In genomic region chr13:113001251-113002140, GRCh38 we compare ENCODE assay signal across 9 cellular contexts. TPM values are rescaled to one million over a fixed set of nuclear protein-coding genes. Genes with fewer than 3 reads are reported as not detected.
DNase-seq lines count a peak whose midpoint lies in the region; ATAC-seq and TF ChIP-seq lines count a peak whose summit lies in the region.
"Had no signal": no experiment of that assay in that cellular context is flagged by ENCODE, and none has a peak within 500 bp of the region (broad histone marks: within the 10 kb centered on the region; RNA-seq: fewer than 3 reads in every experiment).

No MANE protein-coding gene starts in this region.

- POLR2A ChIA-PET in activated CD4-positive, alpha-beta T cell treated with anti-CD3 and anti-CD28 coated beads for 36 hours (lab: Charles Lee) = no interaction called here
- POLR2A ChIA-PET in activated CD4-positive, alpha-beta T cell treated with anti-CD3 and anti-CD28 coated beads, Interleukin-2, amount 10 ng/mL, durations not matched to agents 7 days and 5 days (lab: Charles Lee) = no interaction called here
- POLR2A ChIA-PET in T-cell (lab: Charles Lee) = no interaction called here

- no peak for DNase-seq in activated CD4-positive, alpha-beta T cell treated with anti-CD3 and anti-CD28 coated beads for 36 hours
- no peak for DNase-seq in activated CD4-positive, alpha-beta T cell treated with anti-CD3 and anti-CD28 coated beads, Interleukin-2, amount 10 ng/mL, durations not matched to agents 7 days and 5 days
- peak in 2 of 34 experiments; percentile 7 to 11 for DNase-seq in T-cell
- DNase-seq in thoracic aorta (ENCODE audit: low spot score) = no peak
- no peak for DNase-seq in SKM-1 treated with dmso at 0.1 percent for 144 hours (lab: John Stamatoyannopoulos, UW; ENCODE audit: unreplicated experiment)

- intact Hi-C loops in activated CD4-positive, alpha-beta T cell treated with anti-CD3 and anti-CD28 coated beads for 36 hours (cut with DNase I, micrococcal nuclease) = no loop called here

- H3K4me3 ChIP-seq in thoracic aorta = peak overlapping the region; percentile 41
- H3K4me3 ChIP-seq: A549 had no signal

- peaks cover 11% of the 10 kb centered on the region for H3K4me1 Mint-ChIP-seq in activated CD4-positive, alpha-beta T cell treated with anti-CD3 and anti-CD28 coated beads for 36 hours
- H3K4me1 Mint-ChIP-seq in activated CD4-positive, alpha-beta T cell treated with anti-CD3 and anti-CD28 coated beads, Interleukin-2, amount 10 ng/mL, durations not matched to agents 7 days and 5 days = peaks cover 3% of the 10 kb centered on the region
- H3K4me1 Mint-ChIP-seq in T-cell = peaks cover 21 to 26% (median 22%) of the 10 kb centered on the region in 3 donors

- peak overlapping the region; percentile 52 for H3K27ac ChIP-seq in layer of hippocampus (ENCODE audit: low read depth, low read length)
- no peak overlapping the region for H3K27ac ChIP-seq in thoracic aorta
- H3K27ac ChIP-seq: A549 had no signal

- peaks cover 2% of the 10 kb centered on the region for H3K36me3 Mint-ChIP-seq in activated CD4-positive, alpha-beta T cell treated with anti-CD3 and anti-CD28 coated beads for 36 hours (ENCODE audit: low read depth)
- no peaks in the 10 kb centered on the region for H3K36me3 Mint-ChIP-seq in activated CD4-positive, alpha-beta T cell treated with anti-CD3 and anti-CD28 coated beads, Interleukin-2, amount 10 ng/mL, durations not matched to agents 7 days and 5 days (ENCODE audit: low read depth)
- H3K36me3 Mint-ChIP-seq in T-cell = peaks cover 9% of the 10 kb centered on the region

- no peaks in the 10 kb centered on the region for H3K9me3 ChIP-seq in thoracic aorta
- H3K9me3 ChIP-seq: A549 had no signal

- no peak overlapping the region for H3K4me3 Mint-ChIP-seq in activated CD4-positive, alpha-beta T cell treated with anti-CD3 and anti-CD28 coated beads for 36 hours
- no peak overlapping the region for H3K4me3 Mint-ChIP-seq in activated CD4-positive, alpha-beta T cell treated with anti-CD3 and anti-CD28 coated beads, Interleukin-2, amount 10 ng/mL, durations not matched to agents 7 days and 5 days
- peak overlapping the region in 2 of 3 donors; percentile 28 to 64 for H3K4me3 Mint-ChIP-seq in T-cell

- peak; percentile 30 for ATAC-seq in activated CD4-positive, alpha-beta T cell treated with anti-CD3 and anti-CD28 coated beads for 36 hours
- ATAC-seq in T-cell (replicated peaks in 1 of 4) (peak in 2 of 4 experiments; percentile 39 to 45), thoracic aorta (ENCODE audit: insufficient number of reproducible peaks, low FRiP score, low read depth) (no peak), GM21723 (IDR thresholded peaks at IDR 0.05; ENCODE audit: unreplicated experiment) (no peak), HG02759 (IDR thresholded peaks at IDR 0.05; ENCODE audit: unreplicated experiment) (no peak)

- H3K27me3 ChIP-seq in layer of hippocampus (ENCODE audit: control insufficient read depth, insufficient read depth, low read length) (peaks cover 8% of the 10 kb centered on the region), thoracic aorta (replicated peaks; ENCODE audit: insufficient read depth) (no peaks in the 10 kb centered on the region)

- H3K4me1 ChIP-seq in thoracic aorta (ENCODE audit: control insufficient read depth in 1 of 2, low read depth in 2 of 2) = peaks cover 0 to 12% of the 10 kb centered on the region in 2 donors
- H3K4me1 ChIP-seq: A549 had no signal

- TF ChIP-seq CTCF in thoracic aorta (IDR thresholded peaks at IDR 0.05) = no peak

- no peaks in the 10 kb centered on the region for H3K27me3 Mint-ChIP-seq in activated CD4-positive, alpha-beta T cell treated with anti-CD3 and anti-CD28 coated beads for 36 hours
- no peaks in the 10 kb centered on the region for H3K27me3 Mint-ChIP-seq in activated CD4-positive, alpha-beta T cell treated with anti-CD3 and anti-CD28 coated beads, Interleukin-2, amount 10 ng/mL, durations not matched to agents 7 days and 5 days
- H3K27me3 Mint-ChIP-seq in T-cell = peaks cover 0 to 2% of the 10 kb centered on the region in 2 donors

- no peak overlapping the region for H3K27ac Mint-ChIP-seq in activated CD4-positive, alpha-beta T cell treated with anti-CD3 and anti-CD28 coated beads for 36 hours
- H3K27ac Mint-ChIP-seq in activated CD4-positive, alpha-beta T cell treated with anti-CD3 and anti-CD28 coated beads, Interleukin-2, amount 10 ng/mL, durations not matched to agents 7 days and 5 days = no peak overlapping the region
- no peak overlapping the region for H3K27ac Mint-ChIP-seq in T-cell

- CTCF ChIA-PET in activated CD4-positive, alpha-beta T cell treated with anti-CD3 and anti-CD28 coated beads for 36 hours (lab: Charles Lee) = interaction anchor here (0.5 kb wide), 1 partner anchor 27 kb away, joined by 3 read pairs; no protein-coding TSS in a partner anchor
- CTCF ChIA-PET in activated CD4-positive, alpha-beta T cell treated with anti-CD3 and anti-CD28 coated beads, Interleukin-2, amount 10 ng/mL, durations not matched to agents 7 days and 5 days (lab: Charles Lee) = interaction anchor here (1.9 kb wide), 1 partner anchor 17 kb away, joined by 4 read pairs; no protein-coding TSS in a partner anchor
- CTCF ChIA-PET in T-cell (lab: Charles Lee) = no interaction called here

- no peaks in the 10 kb centered on the region for H3K9me3 Mint-ChIP-seq in activated CD4-positive, alpha-beta T cell treated with anti-CD3 and anti-CD28 coated beads for 36 hours (ENCODE audit: low read depth)
- H3K9me3 Mint-ChIP-seq in activated CD4-positive, alpha-beta T cell treated with anti-CD3 and anti-CD28 coated beads, Interleukin-2, amount 10 ng/mL, durations not matched to agents 7 days and 5 days = peaks cover 6% of the 10 kb centered on the region
- no peaks in the 10 kb centered on the region for H3K9me3 Mint-ChIP-seq in T-cell

- no peaks in the 10 kb centered on the region for H3K36me3 ChIP-seq in thoracic aorta

RNA-seq across cellular contexts. Expression of gene MCF2L, which starts 32.5 kb away (rescaled TPM):
- 1 to 10 TPM; 8.4 to 8.7 TPM for total RNA-seq in activated CD4-positive, alpha-beta T cell treated with anti-CD3 and anti-CD28 coated beads for 36 hours
- 1 to 10 TPM; 1.2 to 1.4 TPM for total RNA-seq in activated CD4-positive, alpha-beta T cell treated with anti-CD3 and anti-CD28 coated beads, Interleukin-2, amount 10 ng/mL, durations not matched to agents 7 days and 5 days
- total RNA-seq in T-cell = 10 to 100 TPM; 18.2 to 30.0 (median 24.7) TPM
- total RNA-seq in thoracic aorta = 10 to 100 TPM; 34.9 to 49.2 TPM

Comparison
In these comparisons a context has a peak if more than half of its experiments do, and no peak if none do; other contexts are left out.
1. H3K4me3 Mint-ChIP-seq: peak in T-cell (2 of 3); none in activated CD4-positive, alpha-beta T cell treated with anti-CD3 and anti-CD28 coated beads for 36 hours (single experiment) and activated CD4-positive, alpha-beta T cell treated with anti-CD3 and anti-CD28 coated beads, Interleukin-2, amount 10 ng/mL, durations not matched to agents 7 days and 5 days (single experiment).
2. CTCF ChIA-PET loops: an anchor here in activated CD4-positive, alpha-beta T cell treated with anti-CD3 and anti-CD28 coated beads for 36 hours (0.5 kb wide) and activated CD4-positive, alpha-beta T cell treated with anti-CD3 and anti-CD28 coated beads, Interleukin-2, amount 10 ng/mL, durations not matched to agents 7 days and 5 days (1.9 kb wide); none called in T-cell.